1 cellular context compared by ENCODE assay signal in the genomic region with DNA sequence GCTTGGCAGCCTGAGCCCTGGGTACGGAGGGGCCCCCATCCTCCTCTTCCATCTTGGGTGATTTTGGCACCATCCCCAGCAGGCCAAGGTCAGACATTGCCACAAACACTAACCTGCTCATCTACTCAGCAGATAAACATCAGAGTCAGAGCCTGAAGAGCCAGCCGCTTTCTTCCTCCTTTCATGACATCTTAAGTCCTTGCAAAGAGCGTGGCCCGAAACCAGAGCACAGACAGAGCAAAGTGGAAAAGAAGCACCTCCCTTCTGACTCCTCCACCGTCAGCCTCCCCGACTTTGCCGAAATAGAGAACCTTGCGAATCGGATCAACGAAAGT.
TF ChIP-seq lines count a peak whose summit lies in the region.

No MANE protein-coding gene starts in this region.

TF ChIP-seq in SK-N-SH, 30 proteins besides CTCF, POLR2A, EP300 and RAD21:
- TF ChIP-seq, protein P1, sequence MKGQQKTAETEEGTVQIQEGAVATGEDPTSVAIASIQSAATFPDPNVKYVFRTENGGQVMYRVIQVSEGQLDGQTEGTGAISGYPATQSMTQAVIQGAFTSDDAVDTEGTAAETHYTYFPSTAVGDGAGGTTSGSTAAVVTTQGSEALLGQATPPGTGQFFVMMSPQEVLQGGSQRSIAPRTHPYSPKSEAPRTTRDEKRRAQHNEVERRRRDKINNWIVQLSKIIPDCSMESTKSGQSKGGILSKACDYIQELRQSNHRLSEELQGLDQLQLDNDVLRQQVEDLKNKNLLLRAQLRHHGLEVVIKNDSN (IDR thresholded peaks at IDR 0.05; ENCODE audit: borderline replicate concordance, low read depth), result no peak
TF ChIP-seq in SK-N-SH: peak in this region for 0.
